In genomic region chr5:53464722-53465121, GRCh38 we compare ENCODE assay signal across 2 cellular contexts.
TF ChIP-seq lines count a peak whose summit lies in the region.

No MANE protein-coding gene starts in this region.

TF ChIP-seq in IMR-90, 13 proteins besides CTCF, POLR2A, EP300 and RAD21 (continued from another document):
- peak; percentile 44; the same call in 1 of the 2 replicates for TF ChIP-seq CEBPB (IDR thresholded peaks at IDR 0.05; ENCODE audit: low read depth, low read length)
TF ChIP-seq in IMR-90: peak in this region for 1.

TF ChIP-seq in neural cell, 6 proteins besides CTCF, POLR2A, EP300 and RAD21 (continued from another document):
- no peak for TF ChIP-seq REST (IDR thresholded peaks at IDR 0.05; ENCODE audit: borderline replicate concordance)
